In genomic region chr6:44856495-44856878, GRCh38 we compare ENCODE assay signal across 1 cellular context.
TF ChIP-seq lines count a peak whose summit lies in the region.

No MANE protein-coding gene starts in this region.

TF ChIP-seq in IMR-90, 13 proteins besides CTCF, POLR2A, EP300 and RAD21:
- TF ChIP-seq BHLHE40 (IDR thresholded peaks at IDR 0.05; ENCODE audit: low read depth, low read length) (no peak), FOS (IDR thresholded peaks at IDR 0.05; ENCODE audit: low read depth, low read length) (no peak), SMC3 (IDR thresholded peaks at IDR 0.05; ENCODE audit: low read depth, low read length) (no peak), CEBPB (IDR thresholded peaks at IDR 0.05; ENCODE audit: low read depth, low read length) (no peak), ELK1 (IDR thresholded peaks at IDR 0.05; ENCODE audit: borderline replicate concordance, low read depth, low read length) (no peak), USF2 (IDR thresholded peaks at IDR 0.05; ENCODE audit: low read depth, low read length) (no peak), NFE2L2 (IDR thresholded peaks at IDR 0.05; ENCODE audit: low read depth, low read length) (no peak), RFX5 (IDR thresholded peaks at IDR 0.05; ENCODE audit: low read depth, low read length) (no peak), MXI1 (IDR thresholded peaks at IDR 0.05; ENCODE audit: borderline replicate concordance, low read depth, low read length) (no peak), RCOR1 (IDR thresholded peaks at IDR 0.05; ENCODE audit: insufficient replicate concordance, low read length) (no peak), CHD1 (IDR thresholded peaks at IDR 0.05; ENCODE audit: low read depth, low read length) (no peak), MAZ (IDR thresholded peaks at IDR 0.05; ENCODE audit: borderline replicate concordance, low read depth, low read length) (no peak)
TF ChIP-seq in IMR-90: peak in this region for 0.
